ENCODE assay signal across 15 cellular contexts in genomic region chr5:39640552-39640951, GRCh38.
DNase-seq lines count a peak whose midpoint lies in the region; ATAC-seq and FAIRE-seq lines count a peak whose summit lies in the region.
"Had no signal": no experiment of that assay in that cellular context is flagged by ENCODE, and none has a peak within 500 bp of the region (broad histone marks: within the 10 kb centered on the region; RNA-seq: fewer than 3 reads in every experiment).

No MANE protein-coding gene starts in this region.

- H4K20me1 ChIP-seq in GM23248 (ENCODE audit: insufficient read depth): no peaks in the 10 kb centered on the region; the same call in 1 of the 2 replicates

- H3K27me3 ChIP-seq in GM23248 (replicated peaks; ENCODE audit: insufficient read depth): no peaks in the 10 kb centered on the region
- H3K27me3 ChIP-seq: gastrocnemius medialis had no signal

- H3K4me3 ChIP-seq in GM23248: no peak overlapping the region
- H3K4me3 ChIP-seq: gastrocnemius medialis, GM23338 had no signal

- H3K9me3 ChIP-seq in GM23248 (ENCODE audit: low read depth): no peaks in the 10 kb centered on the region
- H3K9me3 ChIP-seq: gastrocnemius medialis had no signal

- H3F3A ChIP-seq in GM23248 (ENCODE audit: insufficient read depth): no peaks in the 10 kb centered on the region

- no peaks in the 10 kb centered on the region for H3K79me2 ChIP-seq in GM23248 (ENCODE audit: insufficient read depth)

- WGBS in GM23248 (ENCODE audit: low coverage in 1 of 2, low lambda C conversion rate in 2 of 2, missing lambda C conversion rate in 2 of 2), 2 experiments: 79 to 100% methylated on average over 1 of the region's 1 CpG

- H3K4me1 ChIP-seq in GM23248 (ENCODE audit: insufficient read depth): peaks cover 7% of the 10 kb centered on the region; the same call in 1 of the 2 replicates
- H3K4me1 ChIP-seq: gastrocnemius medialis had no signal

- H3K36me3 ChIP-seq in GM23248 (ENCODE audit: low read depth): no peaks in the 10 kb centered on the region
- H3K36me3 ChIP-seq: gastrocnemius medialis had no signal

- peak; percentile 11 for FAIRE-seq in GM19239 (lab: Jason Lieb, UNC)
- FAIRE-seq: G401.6 had no signal

- no peak overlapping the region for H3K4me2 ChIP-seq in GM23248 (ENCODE audit: unreplicated experiment)
- H3K4me2 ChIP-seq: GM23338 had no signal

- no peak overlapping the region for H3K9ac ChIP-seq in GM23248

- no peak for DNase-seq in GM19239 (ENCODE audit: insufficient read length, low spot score)
- DNase-seq in epithelial cell of prostate (ENCODE audit: low read depth, low spot score): no peak
- no peak for DNase-seq in NK-92 treated with Interleukin-12 subunit alpha and Interleukin-12 subunit beta, amount 100 ng/mL, for 24 hours (lab: John Stamatoyannopoulos, UW)
- no peak for DNase-seq in nucleus accumbens (lab: John Stamatoyannopoulos, UW)
- DNase-seq in GM23248: no peak
- no peak for DNase-seq in stimulated activated CD4-positive, alpha-beta T cell treated with anti-CD3 and anti-CD28 coated beads, Interleukin-4, amount 100 ng/mL, for 4 hours
- DNase-seq: activated CD4-positive, alpha-beta T cell treated with anti-CD3 and anti-CD28 coated beads for 48 hours; gastrocnemius medialis; substantia nigra; T-cell had no signal

- peak overlapping the region; percentile 59 for H3K27ac ChIP-seq in epithelial cell of prostate
- no peak overlapping the region for H3K27ac ChIP-seq in GM23248
- H3K27ac ChIP-seq: gastrocnemius medialis had no signal

- H2AFZ ChIP-seq in GM23248: no peak overlapping the region
- H2AFZ ChIP-seq: GM23338 had no signal

- H3K9me2 ChIP-seq in GM23248 (ENCODE audit: insufficient read depth): no peaks in the 10 kb centered on the region

- ATAC-seq in GM21737 (IDR thresholded peaks at IDR 0.05; ENCODE audit: unreplicated experiment) (peak; percentile 94), HG03103 (IDR thresholded peaks at IDR 0.05; ENCODE audit: low read depth, unreplicated experiment) (peak; percentile 73)
- ATAC-seq: activated T-helper 17 cell treated with anti-CD3 and anti-CD28 coated beads, Interleukin-2, amount 50 U/mL, for 72 hours; gastrocnemius medialis; GM23338; T-cell had no signal

- in situ Hi-C loops in GM23248 (cut with MboI): no loop called here
